18 cellular contexts compared by ENCODE assay signal in genomic region chr5:68071731-68072130, GRCh38.
DNase-seq lines count a peak whose midpoint lies in the region; ATAC-seq, FAIRE-seq and TF ChIP-seq lines count a peak whose summit lies in the region.
"Had no signal": no experiment of that assay in that cellular context is flagged by ENCODE, and none has a peak within 500 bp of the region (broad histone marks: within the 10 kb centered on the region; RNA-seq: fewer than 3 reads in every experiment).

No MANE protein-coding gene starts in this region.

- POLR2A ChIA-PET in K562 (lab: Yijun Ruan, JAX), result no interaction called here

- no peaks in the 10 kb centered on the region for H3K9me1 ChIP-seq in K562 (ENCODE audit: control insufficient read depth, insufficient read depth, low read length)

- WGBS in K562 (ENCODE audit: insufficient coverage, low coverage, missing lambda C conversion rate), result 2% methylated on average over 6 of the region's 6 CpGs
- 64 to 75% (median 70%) methylated on average over 6 of the region's 6 CpGs for WGBS in psoas muscle, 3 donors

- FAIRE-seq in K562 (lab: Jason Lieb, UNC), result no peak

- TF ChIP-seq POLR2A in K562 (conservative IDR thresholded peaks at IDR 0.05), result no peak

- H3K4me1 ChIP-seq in K562 (replicated peaks in 1 of 2; ENCODE audit: control insufficient read depth in 2 of 2, insufficient read depth in 2 of 2, low read length in 2 of 2) (no peaks in the 10 kb centered on the region), psoas muscle (no peaks in the 10 kb centered on the region)
- H3K4me1 ChIP-seq: thyroid gland had no signal

- no peak overlapping the region for H3K4me3 ChIP-seq in GM12865 (ENCODE audit: low read depth, low read length)
- no peak overlapping the region for H3K4me3 ChIP-seq in HFF-Myc (replicated peaks; ENCODE audit: low read depth, low read length)
- H3K4me3 ChIP-seq in K562, result no peak overlapping the region
- no peak overlapping the region for H3K4me3 ChIP-seq in psoas muscle
- H3K4me3 ChIP-seq: left lung, skin epidermis, thyroid gland had no signal

- BruUV-seq in K562 (replicated peaks; lab: Mats Ljungman, UMichigan), result no TSS peak

- intact Hi-C loops in K562 (cut with micrococcal nuclease) (no loop called here), psoas muscle (cut with DNase I) (no loop called here)

- H3K9me3 ChIP-seq in K562 (replicated peaks; ENCODE audit: control insufficient read depth, insufficient read depth, low read depth, low read length) (no peaks in the 10 kb centered on the region), psoas muscle (no peaks in the 10 kb centered on the region)
- H3K9me3 ChIP-seq: left lung, thyroid gland had no signal

- no peak overlapping the region for H2AFZ ChIP-seq in K562 (ENCODE audit: low read depth, low read length)

- H4K20me1 ChIP-seq in K562 (replicated peaks; ENCODE audit: control insufficient read depth, insufficient read depth, low read length), result no peaks in the 10 kb centered on the region

- no peak for TF ChIP-seq RAD21 in K562 (CRISPR knock-in tag; conservative IDR thresholded peaks at IDR 0.05 in 1 of 2, IDR thresholded peaks at IDR 0.05 in 1 of 2)

- DNase-seq in GM12865 (ENCODE audit: low read depth) (peak; percentile 13), HFF-Myc (ENCODE audit: extremely low read depth, low read depth) (peak; percentile 79), K562 (ENCODE audit: extremely low read depth in 1 of 4, low spot score in 3 of 4) (no peak), psoas muscle (no peak), NCI-H1105 (lab: John Stamatoyannopoulos, UW) (no peak), SHP77 treated with DMSO at 0.1 percent for 48 hours (lab: John Stamatoyannopoulos, UW) (no peak), AML-193 (lab: John Stamatoyannopoulos, UW) (no peak)
- DNase-seq: activated CD4-positive, alpha-beta T cell treated with anti-CD3 and anti-CD28 coated beads, Interleukin-2, amount 10 ng/mL, durations not matched to agents 24 days and 14 days; activated naive CD4-positive, alpha-beta T cell treated with Interleukin-2 at 50 U/mL for 16 hours; C1 segment of cervical spinal cord; DMS153; Karpas-422; left lung; NCI-H1436 treated with DMSO at 0.1 percent for 48 hours; NCI-H446; stimulated activated CD4-positive, alpha-beta T cell treated with anti-CD3 and anti-CD28 coated beads, Interleukin-4, amount 100 ng/mL, for 4 hours; thyroid gland had no signal

- no peak for TF ChIP-seq EP300 in K562 (IDR thresholded peaks at IDR 0.05; ENCODE audit: low read length)

- CTCF ChIA-PET in K562 (lab: Yijun Ruan, JAX; ENCODE audit: low intra/inter-chr PET ratio), result no interaction called here

- H3K36me3 ChIP-seq in K562 (ENCODE audit: control insufficient read depth, insufficient read depth, low read length) (no peaks in the 10 kb centered on the region), psoas muscle (ENCODE audit: insufficient read depth in 1 of 2, low read depth in 1 of 2) (no peaks in the 10 kb centered on the region)
- H3K36me3 ChIP-seq: left lung, thyroid gland had no signal

- in situ Hi-C loops in K562 (cut with MboI), result no loop called here

- TF ChIP-seq CTCF in GM12865 (IDR thresholded peaks at IDR 0.05; ENCODE audit: insufficient read depth, low read depth, low read length, missing control alignments), result no peak
- TF ChIP-seq CTCF in HFF-Myc (IDR thresholded peaks at IDR 0.05; ENCODE audit: low read depth, low read length, missing control alignments), result no peak
- no peak for TF ChIP-seq CTCF in K562 (IDR thresholded peaks at IDR 0.05 in 2 of 3, conservative IDR thresholded peaks at IDR 0.05 in 1 of 3; ENCODE audit: insufficient read depth in 2 of 3, low read depth in 1 of 3, low read length in 3 of 3)
- TF ChIP-seq CTCF in psoas muscle (IDR thresholded peaks at IDR 0.05), result no peak

- H3K27ac ChIP-seq in K562 (ENCODE audit: extremely low read depth, low read depth, low read length) (no peak overlapping the region), psoas muscle (no peak overlapping the region)
- H3K27ac ChIP-seq: left lung had no signal

- H3K9ac ChIP-seq in K562 (ENCODE audit: insufficient read depth in 1 of 2, low read depth in 2 of 2, low read length in 2 of 2), result no peak overlapping the region

- ATAC-seq in K562 (no peak), psoas muscle (peak in 3 of 4 donors; percentile 28 to 58 (median 33))
- ATAC-seq: left lung had no signal

- no peak overlapping the region for H3K4me2 ChIP-seq in K562 (ENCODE audit: insufficient read depth, low read length)

- no peaks in the 10 kb centered on the region for H3K79me2 ChIP-seq in K562 (ENCODE audit: control insufficient read depth, insufficient read depth, low read length)

- no peaks in the 10 kb centered on the region; a peak in 1 of 5 replicates for H3K27me3 ChIP-seq in K562 (ENCODE audit: control insufficient read depth in 2 of 2, insufficient read depth in 2 of 2, low read length in 2 of 2)
- no peaks in the 10 kb centered on the region for H3K27me3 ChIP-seq in psoas muscle (ENCODE audit: insufficient read depth in 3 of 3, low read length in 2 of 3)
- H3K27me3 ChIP-seq: left lung, thyroid gland had no signal

TF ChIP-seq in K562, 482 proteins besides CTCF, POLR2A, EP300 and RAD21:
- TF ChIP-seq TFE3 (CRISPR knock-in tag; IDR thresholded peaks at IDR 0.05) (peak; percentile 74), PKNOX1 (IDR thresholded peaks at IDR 0.05) (peak; percentile 19; the same call in 1 of the 2 replicates), ZNF224 (CRISPR knock-in tag; IDR thresholded peaks at IDR 0.05) (no peak), USF2 (CRISPR knock-in tag; IDR thresholded peaks at IDR 0.05) (peak; percentile 30; the same call in 1 of the 2 replicates)

Comparison
In these comparisons a context has a peak if more than half of its experiments do, and no peak if none do; other contexts are left out.
1. DNase-seq: peak in GM12865 (single experiment) and HFF-Myc (single experiment); none in K562 (0 of 4), psoas muscle (0 of 2), NCI-H1105 (single experiment), SHP77 treated with DMSO at 0.1 percent for 48 hours (single experiment) and AML-193 (0 of 2).